ENCODE assay signal across 15 cellular contexts in the genomic region with DNA sequence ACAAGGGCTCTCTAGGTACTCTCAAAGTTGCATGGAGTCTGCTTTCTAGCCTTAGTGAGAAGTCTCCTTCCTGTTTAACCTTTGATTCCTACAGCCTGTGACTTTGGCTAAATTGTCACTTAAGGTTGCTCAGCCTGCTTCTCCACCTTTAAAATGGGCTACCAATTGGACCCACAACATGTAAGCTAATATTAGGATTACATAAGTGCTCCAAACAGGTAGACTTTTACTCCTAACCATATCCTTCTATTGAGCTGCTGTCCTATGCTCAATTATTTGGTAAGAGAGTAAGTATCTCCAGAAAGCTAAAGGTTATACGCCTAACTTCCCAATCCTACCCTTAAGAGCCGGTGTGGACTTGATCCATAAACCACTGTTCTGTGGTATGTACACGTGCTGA. TPM values are rescaled to one million over a fixed set of nuclear protein-coding genes. Genes with fewer than 3 reads are reported as not detected.
DNase-seq lines count a peak whose midpoint lies in the region; ATAC-seq and TF ChIP-seq lines count a peak whose summit lies in the region.
"Had no signal": no experiment of that assay in that cellular context is flagged by ENCODE, and none has a peak within 500 bp of the region (broad histone marks: within the 10 kb centered on the region; RNA-seq: fewer than 3 reads in every experiment).

No MANE protein-coding gene starts in this region.

- TF ChIP-seq CTCF in KMS-11 (conservative IDR thresholded peaks at IDR 0.05; ENCODE audit: low read depth, low read length) (no peak), neural crest cell (conservative IDR thresholded peaks at IDR 0.05) (no peak)

- H3K4me1 Mint-ChIP-seq in activated naive CD4-positive, alpha-beta T cell treated with anti-CD3 and anti-CD28 coated beads, Interleukin-2, amount 10 ng/mL, durations not matched to agents 7 days and 5 days: peaks cover 80% of the 10 kb centered on the region
- H3K4me1 Mint-ChIP-seq in activated T-helper 1 cell treated with anti-CD3 and anti-CD28 coated beads, Interleukin-12 subunit alpha, Interleukin-12 subunit beta, Interleukin-2, Interleukin-4 antibody, amounts not matched to agents 30 ng/mL and 10 ng/mL and 1 ng/mL, durations not matched to agents 14 hours and 24 hours and 36 hours (ENCODE audit: low read depth): peaks cover 69% of the 10 kb centered on the region
- peaks cover 68% of the 10 kb centered on the region for H3K4me1 Mint-ChIP-seq in neural crest cell

- H3K36me3 ChIP-seq in KMS-11 (ENCODE audit: insufficient read depth): peaks cover 10% of the 10 kb centered on the region

- H3K27ac Mint-ChIP-seq in activated naive CD4-positive, alpha-beta T cell treated with anti-CD3 and anti-CD28 coated beads, Interleukin-2, amount 10 ng/mL, durations not matched to agents 7 days and 5 days: peak overlapping the region; percentile 55
- no peak overlapping the region for H3K27ac Mint-ChIP-seq in activated T-helper 1 cell treated with anti-CD3 and anti-CD28 coated beads, Interleukin-12 subunit alpha, Interleukin-12 subunit beta, Interleukin-2, Interleukin-4 antibody, amounts not matched to agents 30 ng/mL and 10 ng/mL and 1 ng/mL, durations not matched to agents 14 hours and 24 hours and 36 hours
- no peak overlapping the region for H3K27ac Mint-ChIP-seq in neural crest cell (ENCODE audit: unreplicated experiment)
- H3K27ac Mint-ChIP-seq: activated B cell treated with CpG ODN at 0.5 μM for 24 hours had no signal

- intact Hi-C loops in activated T-helper 1 cell treated with anti-CD3 and anti-CD28 coated beads, Interleukin-12 subunit alpha, Interleukin-12 subunit beta, Interleukin-2, Interleukin-4 antibody, amounts not matched to agents 30 ng/mL and 10 ng/mL and 1 ng/mL, durations not matched to agents 14 hours and 24 hours and 36 hours (cut with micrococcal nuclease): no loop called here
- intact Hi-C loops in left ventricle myocardium superior (cut with micrococcal nuclease): no loop called here

- no peak overlapping the region; the same call in 1 of the 2 replicates for H3K9ac ChIP-seq in KMS-11

- peaks cover 48% of the 10 kb centered on the region for H3K79me2 ChIP-seq in KMS-11 (ENCODE audit: insufficient read depth, low read depth)

- peaks cover 5% of the 10 kb centered on the region; the same call in 1 of the 2 replicates for H4K20me1 ChIP-seq in KMS-11 (ENCODE audit: insufficient read depth)

- H3K4me2 ChIP-seq in KMS-11: peak overlapping the region; percentile 91

- peaks cover 45% of the 10 kb centered on the region for H3K36me3 Mint-ChIP-seq in activated naive CD4-positive, alpha-beta T cell treated with anti-CD3 and anti-CD28 coated beads, Interleukin-2, amount 10 ng/mL, durations not matched to agents 7 days and 5 days
- H3K36me3 Mint-ChIP-seq in activated T-helper 1 cell treated with anti-CD3 and anti-CD28 coated beads, Interleukin-12 subunit alpha, Interleukin-12 subunit beta, Interleukin-2, Interleukin-4 antibody, amounts not matched to agents 30 ng/mL and 10 ng/mL and 1 ng/mL, durations not matched to agents 14 hours and 24 hours and 36 hours (ENCODE audit: low read depth): peaks cover 53% of the 10 kb centered on the region
- peaks cover 25% of the 10 kb centered on the region for H3K36me3 Mint-ChIP-seq in neural crest cell (ENCODE audit: low read depth)

- ATAC-seq in left ventricle myocardium superior (no peak), HG03135 (IDR thresholded peaks at IDR 0.05; ENCODE audit: unreplicated experiment) (no peak)

- H3K4me3 Mint-ChIP-seq in activated naive CD4-positive, alpha-beta T cell treated with anti-CD3 and anti-CD28 coated beads, Interleukin-2, amount 10 ng/mL, durations not matched to agents 7 days and 5 days: peak overlapping the region; percentile 97
- peak overlapping the region; percentile 96 for H3K4me3 Mint-ChIP-seq in activated T-helper 1 cell treated with anti-CD3 and anti-CD28 coated beads, Interleukin-12 subunit alpha, Interleukin-12 subunit beta, Interleukin-2, Interleukin-4 antibody, amounts not matched to agents 30 ng/mL and 10 ng/mL and 1 ng/mL, durations not matched to agents 14 hours and 24 hours and 36 hours
- peak overlapping the region; percentile 98 for H3K4me3 Mint-ChIP-seq in neural crest cell
- H3K4me3 Mint-ChIP-seq: activated B cell treated with CpG ODN at 0.5 μM for 24 hours had no signal

- no peak overlapping the region for H3K4me3 ChIP-seq in KMS-11 (IDR thresholded peaks at IDR 0.05; ENCODE audit: insufficient read depth, low read depth, low read length)

- DNase-seq in activated naive CD4-positive, alpha-beta T cell treated with anti-CD3 and anti-CD28 coated beads, Interleukin-2, amount 10 ng/mL, durations not matched to agents 7 days and 5 days: no peak
- no peak for DNase-seq in activated naive CD4-positive, alpha-beta T cell treated with anti-CD3 and anti-CD28 coated beads, Interleukin-2, amount 50 U/mL, for 16 hours
- DNase-seq in activated T-helper 1 cell treated with anti-CD3 and anti-CD28 coated beads, Interleukin-12 subunit alpha, Interleukin-12 subunit beta, Interleukin-2, Interleukin-4 antibody, amounts not matched to agents 30 ng/mL and 10 ng/mL and 1 ng/mL, durations not matched to agents 14 hours and 24 hours and 36 hours (ENCODE audit: low spot score): no peak
- no peak for DNase-seq in neural crest cell (ENCODE audit: low read depth, low spot score)
- DNase-seq in stimulated activated naive CD4-positive, alpha-beta T cell treated with Interleukin-2 at 50 U/mL for 16 hours (lab: John Stamatoyannopoulos, UW): no peak
- no peak for DNase-seq in left ventricle myocardium superior
- DNase-seq: activated B cell treated with CpG ODN at 0.5 μM for 24 hours, activated gamma-delta T cell, caudate nucleus, DMS79, KG1, NCI-H2029, NCI-H774 had no signal

- H3K9me3 Mint-ChIP-seq in activated naive CD4-positive, alpha-beta T cell treated with anti-CD3 and anti-CD28 coated beads, Interleukin-2, amount 10 ng/mL, durations not matched to agents 7 days and 5 days: no peaks in the 10 kb centered on the region
- H3K9me3 Mint-ChIP-seq in activated T-helper 1 cell treated with anti-CD3 and anti-CD28 coated beads, Interleukin-12 subunit alpha, Interleukin-12 subunit beta, Interleukin-2, Interleukin-4 antibody, amounts not matched to agents 30 ng/mL and 10 ng/mL and 1 ng/mL, durations not matched to agents 14 hours and 24 hours and 36 hours: no peaks in the 10 kb centered on the region
- H3K9me3 Mint-ChIP-seq in neural crest cell: no peaks in the 10 kb centered on the region
- H3K9me3 Mint-ChIP-seq: activated B cell treated with CpG ODN at 0.5 μM for 24 hours had no signal

- H3K4me1 ChIP-seq in KMS-11 (ENCODE audit: low read depth, poor library complexity, severe bottlenecking): peaks cover 46% of the 10 kb centered on the region

- no peak overlapping the region; the same call in 1 of the 2 replicates for H3K27ac ChIP-seq in KMS-11

- H3K27me3 Mint-ChIP-seq in activated naive CD4-positive, alpha-beta T cell treated with anti-CD3 and anti-CD28 coated beads, Interleukin-2, amount 10 ng/mL, durations not matched to agents 7 days and 5 days: peaks cover 3% of the 10 kb centered on the region
- H3K27me3 Mint-ChIP-seq in activated T-helper 1 cell treated with anti-CD3 and anti-CD28 coated beads, Interleukin-12 subunit alpha, Interleukin-12 subunit beta, Interleukin-2, Interleukin-4 antibody, amounts not matched to agents 30 ng/mL and 10 ng/mL and 1 ng/mL, durations not matched to agents 14 hours and 24 hours and 36 hours (ENCODE audit: insufficient read depth): no peaks in the 10 kb centered on the region
- H3K27me3 Mint-ChIP-seq in neural crest cell (ENCODE audit: low read depth): no peaks in the 10 kb centered on the region
- H3K27me3 Mint-ChIP-seq: activated B cell treated with CpG ODN at 0.5 μM for 24 hours had no signal

- H3K27me3 ChIP-seq in KMS-11 (ENCODE audit: insufficient read depth, low read depth): no peaks in the 10 kb centered on the region

- no peak overlapping the region for H2AFZ ChIP-seq in KMS-11 (ENCODE audit: low read depth)

- CTCF ChIA-PET in activated naive CD4-positive, alpha-beta T cell treated with anti-CD3 and anti-CD28 coated beads, Interleukin-2, amount 10 ng/mL, durations not matched to agents 7 days and 5 days (lab: Charles Lee): interaction anchor here (1.3 to 2.9 kb wide), 3 partner anchors 9 to 57 kb away, joined by 3 to 17 read pairs (median 3); a partner anchor contains a TSS

RNA-seq across cellular contexts. Expression of a gene that starts 2.9 kb away (rescaled TPM):
- 512 and 519 TPM in 2 replicates for total RNA-seq in activated T-helper 1 cell treated with anti-CD3 and anti-CD28 coated beads, Interleukin-12 subunit alpha, Interleukin-12 subunit beta, Interleukin-2, Interleukin-4 antibody, amounts not matched to agents 30 ng/mL and 10 ng/mL and 1 ng/mL, durations not matched to agents 14 hours and 24 hours and 36 hours
- total RNA-seq in neural crest cell: 314 and 316 TPM in 2 replicates
- 32.6 TPM for total RNA-seq in left ventricle myocardium superior

RNA-seq across cellular contexts. Expression of a gene that starts 4.0 kb away (rescaled TPM):
- 80.3 and 82.1 TPM in 2 replicates for total RNA-seq in activated T-helper 1 cell treated with anti-CD3 and anti-CD28 coated beads, Interleukin-12 subunit alpha, Interleukin-12 subunit beta, Interleukin-2, Interleukin-4 antibody, amounts not matched to agents 30 ng/mL and 10 ng/mL and 1 ng/mL, durations not matched to agents 14 hours and 24 hours and 36 hours
- total RNA-seq in neural crest cell (74.8 and 76.8 TPM in 2 replicates), left ventricle myocardium superior (88.3 TPM)

RNA-seq across cellular contexts. Expression of a gene that starts 9.9 kb away (rescaled TPM):
- 39.8 and 42.5 TPM in 2 replicates for total RNA-seq in activated T-helper 1 cell treated with anti-CD3 and anti-CD28 coated beads, Interleukin-12 subunit alpha, Interleukin-12 subunit beta, Interleukin-2, Interleukin-4 antibody, amounts not matched to agents 30 ng/mL and 10 ng/mL and 1 ng/mL, durations not matched to agents 14 hours and 24 hours and 36 hours
- 55.7 and 56.3 TPM in 2 replicates for total RNA-seq in neural crest cell
- 68.9 TPM for total RNA-seq in left ventricle myocardium superior
